ENCODE assay signal across 1 cellular context in the genomic region with DNA sequence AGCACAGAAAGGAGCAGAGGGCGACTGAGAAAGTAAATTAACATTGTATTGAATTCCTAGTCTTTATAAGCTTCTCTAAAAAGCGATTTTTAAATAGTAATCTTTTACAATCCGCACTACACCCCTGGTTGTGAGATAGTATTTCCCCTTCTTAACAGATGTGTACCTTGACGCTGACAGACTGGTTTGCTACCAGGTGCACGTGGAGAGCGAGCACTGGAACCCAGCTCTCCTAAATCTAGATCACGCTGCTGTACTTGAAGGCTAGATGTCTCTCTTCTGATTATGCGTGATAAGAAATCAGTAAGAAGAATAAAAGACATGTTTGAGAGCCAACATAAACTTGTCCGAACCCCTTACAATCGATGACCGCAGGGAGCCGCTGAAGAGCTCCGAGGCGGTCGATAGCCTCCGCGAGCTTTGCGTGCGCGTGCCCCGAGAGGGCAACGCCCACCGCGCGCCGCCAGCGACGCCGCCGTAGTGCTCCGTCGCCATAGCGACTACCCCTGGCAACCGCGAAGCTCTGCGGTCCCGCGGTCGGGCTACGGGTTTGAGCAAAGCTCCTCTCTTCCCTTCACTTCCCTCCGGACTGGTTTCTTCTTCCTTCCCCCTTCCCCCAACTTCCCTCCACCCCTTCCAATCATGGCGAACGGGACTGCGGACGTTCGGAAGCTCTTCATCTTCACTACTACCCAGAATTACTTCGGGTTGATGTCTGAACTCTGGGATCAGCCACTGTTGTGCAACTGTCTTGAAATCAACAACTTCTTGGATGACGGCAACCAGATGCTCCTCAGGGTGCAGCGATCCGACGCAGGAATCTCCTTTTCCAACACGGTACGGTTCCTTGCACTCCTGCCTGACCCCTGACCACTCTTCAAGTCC.
TF ChIP-seq lines count a peak whose summit lies in the region.

A gene with protein sequence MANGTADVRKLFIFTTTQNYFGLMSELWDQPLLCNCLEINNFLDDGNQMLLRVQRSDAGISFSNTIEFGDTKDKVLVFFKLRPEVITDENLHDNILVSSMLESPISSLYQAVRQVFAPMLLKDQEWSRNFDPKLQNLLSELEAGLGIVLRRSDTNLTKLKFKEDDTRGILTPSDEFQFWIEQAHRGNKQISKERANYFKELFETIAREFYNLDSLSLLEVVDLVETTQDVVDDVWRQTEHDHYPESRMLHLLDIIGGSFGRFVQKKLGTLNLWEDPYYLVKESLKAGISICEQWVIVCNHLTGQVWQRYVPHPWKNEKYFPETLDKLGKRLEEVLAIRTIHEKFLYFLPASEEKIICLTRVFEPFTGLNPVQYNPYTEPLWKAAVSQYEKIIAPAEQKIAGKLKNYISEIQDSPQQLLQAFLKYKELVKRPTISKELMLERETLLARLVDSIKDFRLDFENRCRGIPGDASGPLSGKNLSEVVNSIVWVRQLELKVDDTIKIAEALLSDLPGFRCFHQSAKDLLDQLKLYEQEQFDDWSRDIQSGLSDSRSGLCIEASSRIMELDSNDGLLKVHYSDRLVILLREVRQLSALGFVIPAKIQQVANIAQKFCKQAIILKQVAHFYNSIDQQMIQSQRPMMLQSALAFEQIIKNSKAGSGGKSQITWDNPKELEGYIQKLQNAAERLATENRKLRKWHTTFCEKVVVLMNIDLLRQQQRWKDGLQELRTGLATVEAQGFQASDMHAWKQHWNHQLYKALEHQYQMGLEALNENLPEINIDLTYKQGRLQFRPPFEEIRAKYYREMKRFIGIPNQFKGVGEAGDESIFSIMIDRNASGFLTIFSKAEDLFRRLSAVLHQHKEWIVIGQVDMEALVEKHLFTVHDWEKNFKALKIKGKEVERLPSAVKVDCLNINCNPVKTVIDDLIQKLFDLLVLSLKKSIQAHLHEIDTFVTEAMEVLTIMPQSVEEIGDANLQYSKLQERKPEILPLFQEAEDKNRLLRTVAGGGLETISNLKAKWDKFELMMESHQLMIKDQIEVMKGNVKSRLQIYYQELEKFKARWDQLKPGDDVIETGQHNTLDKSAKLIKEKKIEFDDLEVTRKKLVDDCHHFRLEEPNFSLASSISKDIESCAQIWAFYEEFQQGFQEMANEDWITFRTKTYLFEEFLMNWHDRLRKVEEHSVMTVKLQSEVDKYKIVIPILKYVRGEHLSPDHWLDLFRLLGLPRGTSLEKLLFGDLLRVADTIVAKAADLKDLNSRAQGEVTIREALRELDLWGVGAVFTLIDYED (N-terminal part only) (plus strand): TSS at position 494 of the 885 bp plus-strand sequence. CDS start 149 bp downstream, at position 643.

TF ChIP-seq in liver, 16 proteins besides CTCF, POLR2A, EP300 and RAD21 (continued from another document):
- TF ChIP-seq, protein P1, sequence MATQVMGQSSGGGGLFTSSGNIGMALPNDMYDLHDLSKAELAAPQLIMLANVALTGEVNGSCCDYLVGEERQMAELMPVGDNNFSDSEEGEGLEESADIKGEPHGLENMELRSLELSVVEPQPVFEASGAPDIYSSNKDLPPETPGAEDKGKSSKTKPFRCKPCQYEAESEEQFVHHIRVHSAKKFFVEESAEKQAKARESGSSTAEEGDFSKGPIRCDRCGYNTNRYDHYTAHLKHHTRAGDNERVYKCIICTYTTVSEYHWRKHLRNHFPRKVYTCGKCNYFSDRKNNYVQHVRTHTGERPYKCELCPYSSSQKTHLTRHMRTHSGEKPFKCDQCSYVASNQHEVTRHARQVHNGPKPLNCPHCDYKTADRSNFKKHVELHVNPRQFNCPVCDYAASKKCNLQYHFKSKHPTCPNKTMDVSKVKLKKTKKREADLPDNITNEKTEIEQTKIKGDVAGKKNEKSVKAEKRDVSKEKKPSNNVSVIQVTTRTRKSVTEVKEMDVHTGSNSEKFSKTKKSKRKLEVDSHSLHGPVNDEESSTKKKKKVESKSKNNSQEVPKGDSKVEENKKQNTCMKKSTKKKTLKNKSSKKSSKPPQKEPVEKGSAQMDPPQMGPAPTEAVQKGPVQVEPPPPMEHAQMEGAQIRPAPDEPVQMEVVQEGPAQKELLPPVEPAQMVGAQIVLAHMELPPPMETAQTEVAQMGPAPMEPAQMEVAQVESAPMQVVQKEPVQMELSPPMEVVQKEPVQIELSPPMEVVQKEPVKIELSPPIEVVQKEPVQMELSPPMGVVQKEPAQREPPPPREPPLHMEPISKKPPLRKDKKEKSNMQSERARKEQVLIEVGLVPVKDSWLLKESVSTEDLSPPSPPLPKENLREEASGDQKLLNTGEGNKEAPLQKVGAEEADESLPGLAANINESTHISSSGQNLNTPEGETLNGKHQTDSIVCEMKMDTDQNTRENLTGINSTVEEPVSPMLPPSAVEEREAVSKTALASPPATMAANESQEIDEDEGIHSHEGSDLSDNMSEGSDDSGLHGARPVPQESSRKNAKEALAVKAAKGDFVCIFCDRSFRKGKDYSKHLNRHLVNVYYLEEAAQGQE (IDR thresholded peaks at IDR 0.05), result peak; percentile 54
- TF ChIP-seq HNF4A (conservative IDR thresholded peaks at IDR 0.05) (no peak), YY1 (IDR thresholded peaks at IDR 0.05) (peak; percentile 73), GABPA (IDR thresholded peaks at IDR 0.05 in 1 of 2, conservative IDR thresholded peaks at IDR 0.05 in 1 of 2) (peak in 1 of 2 donors; percentile 43), EGR1 (IDR thresholded peaks at IDR 0.05; ENCODE audit: low read depth in 2 of 2) (no peak), HNF4G (IDR thresholded peaks at IDR 0.05) (no peak), SP1 (IDR thresholded peaks at IDR 0.05) (peak; percentile 61)
- TF ChIP-seq, protein P2, sequence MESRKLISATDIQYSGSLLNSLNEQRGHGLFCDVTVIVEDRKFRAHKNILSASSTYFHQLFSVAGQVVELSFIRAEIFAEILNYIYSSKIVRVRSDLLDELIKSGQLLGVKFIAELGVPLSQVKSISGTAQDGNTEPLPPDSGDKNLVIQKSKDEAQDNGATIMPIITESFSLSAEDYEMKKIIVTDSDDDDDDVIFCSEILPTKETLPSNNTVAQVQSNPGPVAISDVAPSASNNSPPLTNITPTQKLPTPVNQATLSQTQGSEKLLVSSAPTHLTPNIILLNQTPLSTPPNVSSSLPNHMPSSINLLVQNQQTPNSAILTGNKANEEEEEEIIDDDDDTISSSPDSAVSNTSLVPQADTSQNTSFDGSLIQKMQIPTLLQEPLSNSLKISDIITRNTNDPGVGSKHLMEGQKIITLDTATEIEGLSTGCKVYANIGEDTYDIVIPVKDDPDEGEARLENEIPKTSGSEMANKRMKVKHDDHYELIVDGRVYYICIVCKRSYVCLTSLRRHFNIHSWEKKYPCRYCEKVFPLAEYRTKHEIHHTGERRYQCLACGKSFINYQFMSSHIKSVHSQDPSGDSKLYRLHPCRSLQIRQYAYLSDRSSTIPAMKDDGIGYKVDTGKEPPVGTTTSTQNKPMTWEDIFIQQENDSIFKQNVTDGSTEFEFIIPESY (IDR thresholded peaks at IDR 0.05), result peak; percentile 33
- TF ChIP-seq, protein P3, sequence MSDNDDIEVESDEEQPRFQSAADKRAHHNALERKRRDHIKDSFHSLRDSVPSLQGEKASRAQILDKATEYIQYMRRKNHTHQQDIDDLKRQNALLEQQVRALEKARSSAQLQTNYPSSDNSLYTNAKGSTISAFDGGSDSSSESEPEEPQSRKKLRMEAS (IDR thresholded peaks at IDR 0.05), result peak; percentile 68
- TF ChIP-seq, protein P4, sequence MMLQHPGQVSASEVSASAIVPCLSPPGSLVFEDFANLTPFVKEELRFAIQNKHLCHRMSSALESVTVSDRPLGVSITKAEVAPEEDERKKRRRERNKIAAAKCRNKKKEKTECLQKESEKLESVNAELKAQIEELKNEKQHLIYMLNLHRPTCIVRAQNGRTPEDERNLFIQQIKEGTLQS (IDR thresholded peaks at IDR 0.05), result no peak
